Comparison of ENCODE assay signal across 34 cellular contexts in the genomic region with DNA sequence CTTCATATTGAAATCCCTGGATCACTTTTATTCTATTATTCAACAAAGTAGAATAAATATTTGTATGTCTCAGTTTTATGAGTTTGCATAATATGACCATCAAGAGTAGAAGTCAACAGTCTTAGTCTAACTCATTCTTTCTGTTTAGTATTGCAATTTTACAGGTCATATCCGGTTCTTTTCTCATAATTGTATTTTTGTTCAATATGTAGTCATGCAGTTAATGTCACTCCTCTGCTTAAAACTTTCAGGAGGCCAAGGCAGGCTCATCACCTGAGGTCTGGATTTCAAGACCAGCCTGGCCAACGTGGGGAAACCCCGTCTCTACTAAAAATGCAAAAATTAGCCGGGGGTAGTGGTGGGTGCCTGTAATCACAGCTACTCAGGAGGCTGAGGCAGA.
"Had no signal": no experiment of that assay in that cellular context is flagged by ENCODE, and none has a peak within 500 bp of the region (broad histone marks: within the 10 kb centered on the region; RNA-seq: fewer than 3 reads in every experiment).

No MANE protein-coding gene starts in this region.

- H3K9ac ChIP-seq: SK-N-SH had no signal

- ATAC-seq: activated CD8-positive, alpha-beta T cell treated with anti-CD3 and anti-CD28 coated beads for 36 hours; activated naive CD4-positive, alpha-beta T cell treated with anti-CD3 and anti-CD28 coated beads, Interleukin-2, amount 50 U/mL, for 72 hours; body of pancreas; PC-3; T-cell; T-helper 17 cell had no signal

- DNase-seq: activated CD4-positive, alpha-beta T cell treated with anti-CD3 and anti-CD28 coated beads for 1 hour; activated CD4-positive, alpha-beta T cell treated with anti-CD3 and anti-CD28 coated beads, Interleukin-2, amount 10 ng/mL, durations not matched to agents 24 days and 14 days; activated CD4-positive, alpha-beta T cell treated with anti-CD3 and anti-CD28 coated beads, Interleukin-2, amount 50 U/mL, for 4 hours; activated CD4-positive, CD25-positive, alpha-beta regulatory T cell; activated CD8-positive, alpha-beta T cell treated with anti-CD3 and anti-CD28 coated beads for 36 hours; activated gamma-delta T cell; activated naive CD4-positive, alpha-beta T cell treated with anti-CD3 and anti-CD28 coated beads for 36 hours; activated T-cell treated with anti-CD3 and anti-CD28 coated beads, Interleukin-2, amount 50 U/mL, for 24 hours; adrenal gland; body of pancreas; Kasumi-1; KG1; MM.1S; NCI-H1092 treated with DMSO at 0.1 percent for 48 hours; NCI-H1417; NCI-H1930; NCI-H2081 treated with DMSO at 0.1 percent for 48 hours; NCI-H226; NCI-H446 treated with DMSO at 0.1 percent for 48 hours; NCI-H524; NK-92 treated with Interleukin-12 subunit alpha and Interleukin-12 subunit beta, amount 100 ng/mL, for 24 hours; Peyer's patch; RPMI8226; SHP77 treated with DMSO at 0.1 percent for 48 hours; SK-N-SH; T-cell; T-helper 17 cell; T-helper 9 cell; WERI-Rb-1 had no signal

- H3K4me3 ChIP-seq: adrenal gland, body of pancreas, breast epithelium, Peyer's patch, SJSA1 had no signal

- H3K36me3 Mint-ChIP-seq: activated naive CD4-positive, alpha-beta T cell treated with anti-CD3 and anti-CD28 coated beads, Interleukin-2, amount 50 U/mL, for 72 hours; T-cell had no signal

- H3K27ac ChIP-seq: adrenal gland, body of pancreas, breast epithelium, Peyer's patch, SJSA1, WERI-Rb-1 had no signal

- H3K9me3 ChIP-seq: adrenal gland, body of pancreas, breast epithelium, Peyer's patch, SJSA1, SK-N-SH had no signal

- H3K4me1 Mint-ChIP-seq: activated CD4-positive, alpha-beta T cell treated with anti-CD3 and anti-CD28 coated beads, Interleukin-2, amount 10 ng/mL, durations not matched to agents 24 days and 14 days; T-cell had no signal

- H3K4me1 ChIP-seq: adrenal gland, body of pancreas, breast epithelium, Peyer's patch, SJSA1 had no signal

- H3K4me2 ChIP-seq: SK-N-SH had no signal

- H3K27ac Mint-ChIP-seq: activated CD4-positive, alpha-beta T cell treated with anti-CD3 and anti-CD28 coated beads, Interleukin-2, amount 10 ng/mL, durations not matched to agents 24 days and 14 days; activated CD8-positive, alpha-beta T cell treated with anti-CD3 and anti-CD28 coated beads for 36 hours; activated naive CD4-positive, alpha-beta T cell treated with anti-CD3 and anti-CD28 coated beads for 36 hours; activated naive CD4-positive, alpha-beta T cell treated with anti-CD3 and anti-CD28 coated beads, Interleukin-2, amount 50 U/mL, for 72 hours; activated T-cell treated with anti-CD3 and anti-CD28 coated beads, Interleukin-2, amount 50 U/mL, for 24 hours; activated T-helper 2 cell treated with anti-CD3 and anti-CD28 coated beads, Interferon-gamma antibody, Interleukin-2, Interleukin-4, amounts not matched to agents 10 μg/mL and 5 μg/mL and 100 μg/mL, durations not matched to agents 14 hours and 24 hours and 36 hours; T-cell; T-helper 17 cell had no signal

- H3K4me3 Mint-ChIP-seq: activated CD4-positive, alpha-beta T cell treated with anti-CD3 and anti-CD28 coated beads, Interleukin-2, amount 10 ng/mL, durations not matched to agents 24 days and 14 days; activated CD8-positive, alpha-beta T cell treated with anti-CD3 and anti-CD28 coated beads for 36 hours; activated naive CD4-positive, alpha-beta T cell treated with anti-CD3 and anti-CD28 coated beads for 36 hours; activated T-cell treated with anti-CD3 and anti-CD28 coated beads, Interleukin-2, amount 50 U/mL, for 24 hours; T-cell; T-helper 17 cell had no signal

- H3K36me3 ChIP-seq: adrenal gland, breast epithelium, Peyer's patch, SJSA1, WERI-Rb-1 had no signal

- H3K9me3 Mint-ChIP-seq: activated CD4-positive, alpha-beta T cell treated with anti-CD3 and anti-CD28 coated beads, Interleukin-2, amount 10 ng/mL, durations not matched to agents 24 days and 14 days; activated CD8-positive, alpha-beta T cell treated with anti-CD3 and anti-CD28 coated beads for 36 hours; activated naive CD4-positive, alpha-beta T cell treated with anti-CD3 and anti-CD28 coated beads for 36 hours; activated naive CD4-positive, alpha-beta T cell treated with anti-CD3 and anti-CD28 coated beads, Interleukin-2, amount 50 U/mL, for 72 hours; activated T-cell treated with anti-CD3 and anti-CD28 coated beads, Interleukin-2, amount 50 U/mL, for 24 hours; activated T-helper 2 cell treated with anti-CD3 and anti-CD28 coated beads, Interferon-gamma antibody, Interleukin-2, Interleukin-4, amounts not matched to agents 10 μg/mL and 5 μg/mL and 100 μg/mL, durations not matched to agents 14 hours and 24 hours and 36 hours; T-cell had no signal

- H3K27me3 ChIP-seq: adrenal gland, body of pancreas, breast epithelium, Peyer's patch, SJSA1 had no signal
